15 cellular contexts compared by ENCODE assay signal in the genomic region with DNA sequence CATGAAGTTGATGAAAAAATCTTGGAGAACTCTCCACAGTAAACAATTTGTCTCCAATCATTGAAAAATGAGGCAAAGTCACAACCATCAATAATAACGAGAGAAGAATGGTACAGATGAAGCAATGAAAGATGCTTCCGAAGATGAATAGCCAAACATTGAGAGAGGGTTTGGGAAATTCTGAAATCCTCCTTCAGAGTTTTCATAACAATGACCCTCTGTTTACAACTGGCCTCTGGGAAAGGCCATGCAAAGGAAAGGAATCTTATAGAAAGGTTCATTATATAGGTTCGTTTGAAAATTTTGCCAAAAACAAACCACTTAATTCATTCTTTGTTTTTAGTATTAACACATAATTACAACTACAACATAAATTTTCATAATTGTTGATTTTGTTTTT.
"Had no signal": no experiment of that assay in that cellular context is flagged by ENCODE, and none has a peak within 500 bp of the region (broad histone marks: within the 10 kb centered on the region; RNA-seq: fewer than 3 reads in every experiment).

No MANE protein-coding gene starts in this region.

- DNase-seq: colonic mucosa; cortex of kidney; effector CD8-positive, alpha-beta T cell; effector memory CD8-positive, alpha-beta T cell; gastrocnemius medialis; glutamatergic neuron; heart right ventricle; left cardiac atrium; left lung; left ventricle myocardium superior; lower lobe of right lung; mesenchymal stem cell; naive B cell; naive thymus-derived CD8-positive, alpha-beta T cell had no signal

- ATAC-seq: effector memory CD8-positive, alpha-beta T cell; gastrocnemius medialis; heart right ventricle; left cardiac atrium; left ventricle myocardium superior; mucosa of descending colon; naive thymus-derived CD8-positive, alpha-beta T cell had no signal
